24 cellular contexts compared by ENCODE assay signal in the genomic region with DNA sequence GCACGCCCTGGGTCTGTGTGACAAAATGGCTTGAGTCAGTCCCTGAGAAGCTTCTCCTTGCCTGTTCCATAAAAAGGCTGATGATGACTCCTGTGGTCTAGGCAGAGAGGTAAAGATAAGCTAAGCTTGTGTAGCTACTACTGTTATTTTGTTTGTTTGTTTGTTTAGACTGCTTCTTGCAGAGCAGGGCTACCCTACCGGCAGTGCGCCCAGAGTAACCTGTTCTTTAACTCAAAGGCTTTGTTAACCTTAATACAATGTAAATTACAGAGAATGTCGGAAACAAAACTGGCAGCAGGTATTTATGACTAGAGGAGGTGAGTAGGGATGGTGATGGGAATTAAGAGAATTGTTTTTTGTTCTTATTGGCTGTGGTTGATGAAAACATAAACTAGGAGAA.
"Had no signal": no experiment of that assay in that cellular context is flagged by ENCODE, and none has a peak within 500 bp of the region (broad histone marks: within the 10 kb centered on the region; RNA-seq: fewer than 3 reads in every experiment).

No MANE protein-coding gene starts in this region.

- H3K4me3 Mint-ChIP-seq: activated naive CD8-positive, alpha-beta T cell treated with anti-CD3 and anti-CD28 coated beads for 36 hours; activated T-cell treated with anti-CD3 and anti-CD28 coated beads, Interleukin-2, amount 50 U/mL, for 72 hours; endodermal cell; mesothelial cell of epicardium; naive thymus-derived CD8-positive, alpha-beta T cell; stimulated activated memory B cell treated with anti-CD40 and anti-IgM and Interleukin-4, amounts not matched to agents 10 μg/mL and 1 μg/mL and 100 μg/mL, for 72 hours had no signal

- H3K9me3 ChIP-seq: breast epithelium, esophagus squamous epithelium, gastroesophageal sphincter, neutrophil, uterus had no signal

- H3K4me1 Mint-ChIP-seq: stimulated activated memory B cell treated with anti-CD40 and anti-IgM and Interleukin-4, amounts not matched to agents 10 μg/mL and 1 μg/mL and 100 μg/mL, for 72 hours had no signal

- H3K27ac ChIP-seq: breast epithelium, coronary artery, esophagus squamous epithelium, gastroesophageal sphincter, left ventricle myocardium inferior, neutrophil, uterus had no signal

- H3K27me3 ChIP-seq: breast epithelium, esophagus squamous epithelium, gastroesophageal sphincter, neutrophil, uterus had no signal

- ATAC-seq: activated T-cell treated with anti-CD3 and anti-CD28 coated beads, Interleukin-2, amount 50 U/mL, for 72 hours; gastroesophageal sphincter; naive thymus-derived CD8-positive, alpha-beta T cell; sciatic nerve; stimulated activated memory B cell treated with anti-CD40 and anti-IgM and Interleukin-4, amounts not matched to agents 10 μg/mL and 1 μg/mL and 100 μg/mL, for 72 hours had no signal

- H3K36me3 ChIP-seq: breast epithelium, esophagus squamous epithelium, gastroesophageal sphincter, left ventricle myocardium inferior, neutrophil, uterus had no signal

- H3K27ac Mint-ChIP-seq: activated naive CD8-positive, alpha-beta T cell treated with anti-CD3 and anti-CD28 coated beads for 36 hours; activated T-cell treated with anti-CD3 and anti-CD28 coated beads, Interleukin-2, amount 50 U/mL, for 72 hours; endodermal cell; mesothelial cell of epicardium; stimulated activated memory B cell treated with anti-CD40 and anti-IgM and Interleukin-4, amounts not matched to agents 10 μg/mL and 1 μg/mL and 100 μg/mL, for 72 hours had no signal

- H3K27me3 Mint-ChIP-seq: activated naive CD8-positive, alpha-beta T cell treated with anti-CD3 and anti-CD28 coated beads for 36 hours; naive thymus-derived CD8-positive, alpha-beta T cell; stimulated activated memory B cell treated with anti-CD40 and anti-IgM and Interleukin-4, amounts not matched to agents 10 μg/mL and 1 μg/mL and 100 μg/mL, for 72 hours had no signal

- H3K9me3 Mint-ChIP-seq: activated T-cell treated with anti-CD3 and anti-CD28 coated beads, Interleukin-2, amount 50 U/mL, for 72 hours; naive thymus-derived CD8-positive, alpha-beta T cell; stimulated activated memory B cell treated with anti-CD40 and anti-IgM and Interleukin-4, amounts not matched to agents 10 μg/mL and 1 μg/mL and 100 μg/mL, for 72 hours had no signal

- H3K4me1 ChIP-seq: breast epithelium, esophagus squamous epithelium, gastroesophageal sphincter, left ventricle myocardium inferior, uterus had no signal

- FAIRE-seq: small intestine had no signal

- H3K36me3 Mint-ChIP-seq: stimulated activated memory B cell treated with anti-CD40 and anti-IgM and Interleukin-4, amounts not matched to agents 10 μg/mL and 1 μg/mL and 100 μg/mL, for 72 hours had no signal

- H3K4me3 ChIP-seq: breast epithelium, coronary artery, esophagus squamous epithelium, gastroesophageal sphincter, left ventricle myocardium inferior, uterus had no signal

- DNase-seq: activated CD4-positive, alpha-beta T cell treated with anti-CD3 and anti-CD28 coated beads for 4 hours; activated CD4-positive, alpha-beta T cell treated with anti-CD3 and anti-CD28 coated beads, Interleukin-2, amount 50 U/mL, for 48 hours; activated CD4-positive, CD25-positive, alpha-beta regulatory T cell; activated gamma-delta T cell; activated naive CD8-positive, alpha-beta T cell treated with anti-CD3 and anti-CD28 coated beads for 36 hours; activated T-cell treated with anti-CD3 and anti-CD28 coated beads, Interleukin-2, amount 50 U/mL, for 72 hours; amniotic stem cell; endodermal cell; esophagus squamous epithelium; head of caudate nucleus; kidney glomerular epithelial cell; left ventricle myocardium inferior; naive thymus-derived CD8-positive, alpha-beta T cell; small intestine; stimulated activated CD4-positive, alpha-beta T cell treated with anti-CD3 and anti-CD28 coated beads, Interleukin-2, amount 100 ng/mL, for 24 hours; trophoblast cell; uterus had no signal
